In genomic region chr9:36154213-36154952, GRCh38 we compare ENCODE assay signal across 8 cellular contexts. TPM values are rescaled to one million over a fixed set of nuclear protein-coding genes. Genes with fewer than 3 reads are reported as not detected.
DNase-seq lines count a peak whose midpoint lies in the region; ATAC-seq and TF ChIP-seq lines count a peak whose summit lies in the region.

No MANE protein-coding gene starts in this region.

- DNase-seq in activated naive CD4-positive, alpha-beta T cell treated with anti-CD3 and anti-CD28 coated beads, Interleukin-2, amount 10 ng/mL, durations not matched to agents 7 days and 5 days: no peak
- no peak for DNase-seq in activated naive CD4-positive, alpha-beta T cell treated with Interleukin-2 at 50 U/mL for 16 hours
- no peak for DNase-seq in activated T-helper 2 cell treated with anti-CD3 and anti-CD28 coated beads, Interferon-gamma antibody, Interleukin-2, Interleukin-4, amounts not matched to agents 10 μg/mL and 5 μg/mL and 100 μg/mL, durations not matched to agents 14 hours and 24 hours and 36 hours (ENCODE audit: low spot score)
- DNase-seq in right atrium auricular region (ENCODE audit: low spot score) (no peak), sigmoid colon (peak; percentile 81)

- H3K4me3 Mint-ChIP-seq in activated naive CD4-positive, alpha-beta T cell treated with anti-CD3 and anti-CD28 coated beads, Interleukin-2, amount 10 ng/mL, durations not matched to agents 7 days and 5 days: no peak overlapping the region
- no peak overlapping the region for H3K4me3 Mint-ChIP-seq in activated T-helper 2 cell treated with anti-CD3 and anti-CD28 coated beads, Interferon-gamma antibody, Interleukin-2, Interleukin-4, amounts not matched to agents 10 μg/mL and 5 μg/mL and 100 μg/mL, durations not matched to agents 14 hours and 24 hours and 36 hours (ENCODE audit: low read depth)

- H3K27ac ChIP-seq in right atrium auricular region (peak overlapping the region; percentile 66 to 81), sigmoid colon (peak overlapping the region; percentile 78 to 99 (median 82))

- H3K36me3 ChIP-seq in right atrium auricular region (peaks cover 5% of the 10 kb centered on the region), sigmoid colon (peaks cover 0 to 37% (median 14%) of the 10 kb centered on the region in 4 donors)

- peaks cover 46% of the 10 kb centered on the region for H3K36me3 Mint-ChIP-seq in activated naive CD4-positive, alpha-beta T cell treated with anti-CD3 and anti-CD28 coated beads, Interleukin-2, amount 10 ng/mL, durations not matched to agents 7 days and 5 days
- peaks cover 64% of the 10 kb centered on the region for H3K36me3 Mint-ChIP-seq in activated T-helper 2 cell treated with anti-CD3 and anti-CD28 coated beads, Interferon-gamma antibody, Interleukin-2, Interleukin-4, amounts not matched to agents 10 μg/mL and 5 μg/mL and 100 μg/mL, durations not matched to agents 14 hours and 24 hours and 36 hours (ENCODE audit: low read depth)

- peak overlapping the region; percentile 33 for H3K27ac Mint-ChIP-seq in activated naive CD4-positive, alpha-beta T cell treated with anti-CD3 and anti-CD28 coated beads, Interleukin-2, amount 10 ng/mL, durations not matched to agents 7 days and 5 days
- H3K27ac Mint-ChIP-seq in activated T-helper 2 cell treated with anti-CD3 and anti-CD28 coated beads, Interferon-gamma antibody, Interleukin-2, Interleukin-4, amounts not matched to agents 10 μg/mL and 5 μg/mL and 100 μg/mL, durations not matched to agents 14 hours and 24 hours and 36 hours: peak overlapping the region; percentile 66

- H3K4me3 ChIP-seq in right atrium auricular region: no peak overlapping the region
- H3K4me3 ChIP-seq in sigmoid colon: no peak overlapping the region

- H3K4me1 ChIP-seq in right atrium auricular region (peaks cover 0 to 58% of the 10 kb centered on the region in 2 donors), sigmoid colon (peaks cover 0 to 77% (median 67%) of the 10 kb centered on the region in 4 donors)

- H3K27me3 Mint-ChIP-seq in activated naive CD4-positive, alpha-beta T cell treated with anti-CD3 and anti-CD28 coated beads, Interleukin-2, amount 10 ng/mL, durations not matched to agents 7 days and 5 days: no peaks in the 10 kb centered on the region
- no peaks in the 10 kb centered on the region for H3K27me3 Mint-ChIP-seq in activated T-helper 2 cell treated with anti-CD3 and anti-CD28 coated beads, Interferon-gamma antibody, Interleukin-2, Interleukin-4, amounts not matched to agents 10 μg/mL and 5 μg/mL and 100 μg/mL, durations not matched to agents 14 hours and 24 hours and 36 hours (ENCODE audit: low read depth)

- H3K4me1 Mint-ChIP-seq in activated naive CD4-positive, alpha-beta T cell treated with anti-CD3 and anti-CD28 coated beads, Interleukin-2, amount 10 ng/mL, durations not matched to agents 7 days and 5 days: peaks cover 62% of the 10 kb centered on the region
- peaks cover 45% of the 10 kb centered on the region for H3K4me1 Mint-ChIP-seq in activated T-helper 2 cell treated with anti-CD3 and anti-CD28 coated beads, Interferon-gamma antibody, Interleukin-2, Interleukin-4, amounts not matched to agents 10 μg/mL and 5 μg/mL and 100 μg/mL, durations not matched to agents 14 hours and 24 hours and 36 hours (ENCODE audit: low read depth)

- peaks cover 4% of the 10 kb centered on the region for H3K9me3 Mint-ChIP-seq in activated naive CD4-positive, alpha-beta T cell treated with anti-CD3 and anti-CD28 coated beads, Interleukin-2, amount 10 ng/mL, durations not matched to agents 7 days and 5 days
- peaks cover 4% of the 10 kb centered on the region for H3K9me3 Mint-ChIP-seq in activated T-helper 2 cell treated with anti-CD3 and anti-CD28 coated beads, Interferon-gamma antibody, Interleukin-2, Interleukin-4, amounts not matched to agents 10 μg/mL and 5 μg/mL and 100 μg/mL, durations not matched to agents 14 hours and 24 hours and 36 hours

- no peak for TF ChIP-seq POLR2A in sigmoid colon (IDR thresholded peaks at IDR 0.05)

- H3K27me3 ChIP-seq in right atrium auricular region: no peaks in the 10 kb centered on the region
- no peaks in the 10 kb centered on the region for H3K27me3 ChIP-seq in sigmoid colon

- 46 to 70% methylated on average over 13 of the region's 13 CpGs for WGBS in sigmoid colon, 2 donors

- no peaks in the 10 kb centered on the region for H3K9me3 ChIP-seq in right atrium auricular region
- H3K9me3 ChIP-seq in sigmoid colon: peaks cover 0 to 2% (median 0%) of the 10 kb centered on the region in 4 donors

- intact Hi-C loops in activated T-helper 2 cell treated with anti-CD3 and anti-CD28 coated beads, Interferon-gamma antibody, Interleukin-2, Interleukin-4, amounts not matched to agents 10 μg/mL and 5 μg/mL and 100 μg/mL, durations not matched to agents 14 hours and 24 hours and 36 hours (cut with micrococcal nuclease): loop anchor here (5.0 kb wide), 2 partner anchors 52 to 117 kb away; partner anchors contain the start of gene RECK
- intact Hi-C loops in sigmoid colon (cut with DNase I): no loop called here

- CTCF ChIA-PET in activated naive CD4-positive, alpha-beta T cell treated with anti-CD3 and anti-CD28 coated beads, Interleukin-2, amount 10 ng/mL, durations not matched to agents 7 days and 5 days (lab: Charles Lee): interaction anchor here (1.3 to 3.0 kb wide), 2 partner anchors 10 to 51 kb away, joined by 3 to 9 read pairs; no protein-coding TSS in a partner anchor

- peak in 1 of 4 donors; percentile 59 for TF ChIP-seq EP300 in sigmoid colon (IDR thresholded peaks at IDR 0.05)

- ATAC-seq in GM19397 (IDR thresholded peaks at IDR 0.05; ENCODE audit: unreplicated experiment) (no peak), HG03439 (IDR thresholded peaks at IDR 0.05; ENCODE audit: unreplicated experiment) (no peak), GM21515 (IDR thresholded peaks at IDR 0.05; ENCODE audit: unreplicated experiment) (no peak)

- TF ChIP-seq CTCF in right atrium auricular region (IDR thresholded peaks at IDR 0.05) (no peak), sigmoid colon (IDR thresholded peaks at IDR 0.05) (no peak)

RNA-seq across cellular contexts. Expression of gene CCIN, which starts 14.8 kb away (rescaled TPM):
- total RNA-seq in activated T-helper 2 cell treated with anti-CD3 and anti-CD28 coated beads, Interferon-gamma antibody, Interleukin-2, Interleukin-4, amounts not matched to agents 10 μg/mL and 5 μg/mL and 100 μg/mL, durations not matched to agents 14 hours and 24 hours and 36 hours: not detected in 2 replicates
- total RNA-seq in right atrium auricular region (not detected), sigmoid colon (1 to 10 TPM in 1 of 4 donors, under 1 TPM in 2, not detected in 1; 0.71 to 2.5 (median 0.95) TPM)
- under 1 TPM in 1 of 3 donors, not detected in 2; 0.07 TPM for polyA plus RNA-seq in sigmoid colon

RNA-seq across cellular contexts. Expression of gene GLIPR2, which starts 17.9 kb away (rescaled TPM):
- 28.8 and 30.1 TPM in 2 replicates for total RNA-seq in activated T-helper 2 cell treated with anti-CD3 and anti-CD28 coated beads, Interferon-gamma antibody, Interleukin-2, Interleukin-4, amounts not matched to agents 10 μg/mL and 5 μg/mL and 100 μg/mL, durations not matched to agents 14 hours and 24 hours and 36 hours
- total RNA-seq in right atrium auricular region (10 to 100 TPM; 11.2 to 11.6 TPM), sigmoid colon (10 to 100 TPM; 57.3 to 90.6 (median 77.6) TPM)
- 10 to 100 TPM; 29.8 to 42.0 (median 32.5) TPM for polyA plus RNA-seq in sigmoid colon

RNA-seq across cellular contexts. Expression of gene CLTA, which starts 36.3 kb away (rescaled TPM):
- total RNA-seq in activated T-helper 2 cell treated with anti-CD3 and anti-CD28 coated beads, Interferon-gamma antibody, Interleukin-2, Interleukin-4, amounts not matched to agents 10 μg/mL and 5 μg/mL and 100 μg/mL, durations not matched to agents 14 hours and 24 hours and 36 hours: 160 and 161 TPM in 2 replicates
- total RNA-seq in right atrium auricular region: 10 to 100 TPM; 67.2 to 87.7 TPM
- total RNA-seq in sigmoid colon: 100 to 1,000 TPM; 151 to 176 (median 169) TPM
- 100 to 1,000 TPM; 293 to 299 (median 295) TPM for polyA plus RNA-seq in sigmoid colon
